In the genomic region with DNA sequence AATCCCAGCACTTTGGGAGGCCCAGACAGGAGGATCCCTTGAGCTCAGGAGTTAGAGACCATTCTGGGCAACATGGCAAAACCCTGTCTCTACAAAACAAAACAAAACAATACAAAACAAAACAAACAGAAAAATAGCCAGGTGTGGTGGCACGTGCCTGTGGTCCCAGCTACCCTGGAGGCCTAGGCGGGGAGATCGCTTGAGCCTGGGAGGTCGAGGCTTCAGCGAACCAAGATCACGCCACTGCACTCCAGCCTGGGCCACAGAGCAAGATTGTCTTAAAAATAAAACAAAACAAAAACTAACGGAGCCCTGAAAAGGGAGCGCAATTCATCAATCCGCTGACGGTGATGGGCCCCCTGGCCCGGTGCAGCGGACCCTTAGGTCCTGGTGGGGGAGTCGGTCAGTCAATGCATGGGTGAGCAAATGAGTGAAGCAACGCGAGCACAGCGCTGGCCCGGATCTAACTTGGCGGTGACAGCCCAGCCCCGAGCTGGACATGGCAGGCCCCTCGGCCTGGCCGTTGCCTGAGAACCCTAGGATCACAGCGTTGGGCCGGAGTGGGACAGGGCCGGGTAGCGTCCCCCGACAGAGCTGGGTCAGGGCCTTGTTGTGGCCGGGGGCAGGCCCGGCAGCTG, we compare ENCODE assay signal across 1 cellular context.
TF ChIP-seq lines count a peak whose summit lies in the region.

No MANE protein-coding gene starts in this region.

TF ChIP-seq in K562, 482 proteins besides CTCF, POLR2A, EP300 and RAD21 (continues in another document):
- TF ChIP-seq POLR2B (IDR thresholded peaks at IDR 0.05; ENCODE audit: low read depth, partially characterized antibody) (no peak), HOXB6 (CRISPR knock-in tag; IDR thresholded peaks at IDR 0.05; ENCODE audit: borderline replicate concordance) (no peak), ZEB2 (IDR thresholded peaks at IDR 0.05) (no peak), SRSF9 (IDR thresholded peaks at IDR 0.05; ENCODE audit: borderline replicate concordance, low read depth, low read length) (no peak), TBL1XR1 (IDR thresholded peaks at IDR 0.05; ENCODE audit: low read length in 2 of 2) (no peak), RBM14 (IDR thresholded peaks at IDR 0.05; ENCODE audit: borderline replicate concordance, insufficient read depth, low read depth, low read length) (no peak), ZFP36 (IDR thresholded peaks at IDR 0.05; ENCODE audit: low read depth, low read length, partially characterized antibody) (no peak), ZNF551 (CRISPR knock-in tag; IDR thresholded peaks at IDR 0.05) (no peak), STAT5A (IDR thresholded peaks at IDR 0.05; ENCODE audit: borderline replicate concordance, low read length) (no peak), ADNP (tag; IDR thresholded peaks at IDR 0.05) (no peak), FOXK1 (CRISPR knock-in tag; IDR thresholded peaks at IDR 0.05; ENCODE audit: borderline replicate concordance) (0 out of 2 replicates have a peak, but pooled peaks have one; percentile 80), CXXC5 (CRISPR knock-in tag; IDR thresholded peaks at IDR 0.05) (no peak), ELF4 (CRISPR knock-in tag; IDR thresholded peaks at IDR 0.05) (no peak), ZNF408 (CRISPR knock-in tag; IDR thresholded peaks at IDR 0.05; ENCODE audit: low read depth) (no peak), NBN (IDR thresholded peaks at IDR 0.05; ENCODE audit: low read depth) (0 out of 2 replicates have a peak, but pooled peaks have one; percentile 38), HNRNPK (IDR thresholded peaks at IDR 0.05; ENCODE audit: low read depth, low read length, poor library complexity, severe bottlenecking) (no peak), PYGO2 (tag; IDR thresholded peaks at IDR 0.05) (no peak), FOXP1 (CRISPR knock-in tag; IDR thresholded peaks at IDR 0.05) (0 out of 2 replicates have a peak, but pooled peaks have one; percentile 56), MCM5 (IDR thresholded peaks at IDR 0.05; ENCODE audit: low read depth) (no peak), ZNF668 (CRISPR knock-in tag; IDR thresholded peaks at IDR 0.05) (no peak), SMARCE1 (IDR thresholded peaks at IDR 0.05) (no peak), HNRNPL (IDR thresholded peaks at IDR 0.05; ENCODE audit: low read depth, low read length) (no peak), E2F3 (CRISPR knock-in tag; IDR thresholded peaks at IDR 0.05) (no peak), XRCC5 (IDR thresholded peaks at IDR 0.05; ENCODE audit: low read depth, low read length) (no peak), ZNF586 (CRISPR knock-in tag; conservative IDR thresholded peaks at IDR 0.05) (no peak), KAT2B (IDR thresholded peaks at IDR 0.05; ENCODE audit: low read depth, low read length) (no peak), ZNF146 (CRISPR knock-in tag; IDR thresholded peaks at IDR 0.05; ENCODE audit: unreplicated experiment) (no peak), C11orf30 (IDR thresholded peaks at IDR 0.05; ENCODE audit: low read depth) (no peak), SMARCA4 (IDR thresholded peaks at IDR 0.05) (no peak), PTBP1 (IDR thresholded peaks at IDR 0.05; ENCODE audit: low read depth, low read length) (no peak), ZNF780A (CRISPR knock-in tag; IDR thresholded peaks at IDR 0.05) (no peak), CC2D1A (IDR thresholded peaks at IDR 0.05) (no peak), MYBL2 (IDR thresholded peaks at IDR 0.05; ENCODE audit: low read depth) (no peak), MYBL2 (CRISPR knock-in tag; IDR thresholded peaks at IDR 0.05; ENCODE audit: borderline replicate concordance) (no peak), ZNF717 (CRISPR knock-in tag; IDR thresholded peaks at IDR 0.05) (no peak), MCM2 (IDR thresholded peaks at IDR 0.05; ENCODE audit: low read depth) (no peak), ZC3H4 (CRISPR knock-in tag; IDR thresholded peaks at IDR 0.05; ENCODE audit: borderline replicate concordance) (no peak), ZNF584 (CRISPR knock-in tag; IDR thresholded peaks at IDR 0.05; ENCODE audit: low read depth) (0 out of 2 replicates have a peak, but pooled peaks have one; percentile 17), TOE1 (IDR thresholded peaks at IDR 0.05; ENCODE audit: borderline replicate concordance) (no peak), TOE1 (CRISPR knock-in tag; IDR thresholded peaks at IDR 0.05; ENCODE audit: borderline replicate concordance, low read depth) (no peak), POU5F1 (IDR thresholded peaks at IDR 0.05; ENCODE audit: borderline replicate concordance, low read depth, low read length, partially characterized antibody) (no peak), TCF3 (CRISPR knock-in tag; IDR thresholded peaks at IDR 0.05) (no peak), DPF2 (IDR thresholded peaks at IDR 0.05) (peak; percentile 23; the same call in 1 of the 2 replicates), ZNF431 (CRISPR knock-in tag; IDR thresholded peaks at IDR 0.05) (no peak), SIX5 (IDR thresholded peaks at IDR 0.05; ENCODE audit: borderline replicate concordance in 1 of 2, insufficient read depth in 1 of 2, low read depth in 1 of 2, low read length in 2 of 2) (no peak), NELFE (IDR thresholded peaks at IDR 0.05; ENCODE audit: insufficient read depth, insufficient read length) (no peak), SIN3A (IDR thresholded peaks at IDR 0.05; ENCODE audit: borderline replicate concordance in 2 of 2, control insufficient read depth in 1 of 2, low read depth in 2 of 2, low read length in 2 of 2) (no peak), ZFP30 (CRISPR knock-in tag; IDR thresholded peaks at IDR 0.05; ENCODE audit: borderline replicate concordance) (no peak)
- TF ChIP-seq, protein P1, sequence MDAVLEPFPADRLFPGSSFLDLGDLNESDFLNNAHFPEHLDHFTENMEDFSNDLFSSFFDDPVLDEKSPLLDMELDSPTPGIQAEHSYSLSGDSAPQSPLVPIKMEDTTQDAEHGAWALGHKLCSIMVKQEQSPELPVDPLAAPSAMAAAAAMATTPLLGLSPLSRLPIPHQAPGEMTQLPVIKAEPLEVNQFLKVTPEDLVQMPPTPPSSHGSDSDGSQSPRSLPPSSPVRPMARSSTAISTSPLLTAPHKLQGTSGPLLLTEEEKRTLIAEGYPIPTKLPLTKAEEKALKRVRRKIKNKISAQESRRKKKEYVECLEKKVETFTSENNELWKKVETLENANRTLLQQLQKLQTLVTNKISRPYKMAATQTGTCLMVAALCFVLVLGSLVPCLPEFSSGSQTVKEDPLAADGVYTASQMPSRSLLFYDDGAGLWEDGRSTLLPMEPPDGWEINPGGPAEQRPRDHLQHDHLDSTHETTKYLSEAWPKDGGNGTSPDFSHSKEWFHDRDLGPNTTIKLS (IDR thresholded peaks at IDR 0.05; ENCODE audit: borderline replicate concordance, low read depth), result no peak
- TF ChIP-seq, protein P2, sequence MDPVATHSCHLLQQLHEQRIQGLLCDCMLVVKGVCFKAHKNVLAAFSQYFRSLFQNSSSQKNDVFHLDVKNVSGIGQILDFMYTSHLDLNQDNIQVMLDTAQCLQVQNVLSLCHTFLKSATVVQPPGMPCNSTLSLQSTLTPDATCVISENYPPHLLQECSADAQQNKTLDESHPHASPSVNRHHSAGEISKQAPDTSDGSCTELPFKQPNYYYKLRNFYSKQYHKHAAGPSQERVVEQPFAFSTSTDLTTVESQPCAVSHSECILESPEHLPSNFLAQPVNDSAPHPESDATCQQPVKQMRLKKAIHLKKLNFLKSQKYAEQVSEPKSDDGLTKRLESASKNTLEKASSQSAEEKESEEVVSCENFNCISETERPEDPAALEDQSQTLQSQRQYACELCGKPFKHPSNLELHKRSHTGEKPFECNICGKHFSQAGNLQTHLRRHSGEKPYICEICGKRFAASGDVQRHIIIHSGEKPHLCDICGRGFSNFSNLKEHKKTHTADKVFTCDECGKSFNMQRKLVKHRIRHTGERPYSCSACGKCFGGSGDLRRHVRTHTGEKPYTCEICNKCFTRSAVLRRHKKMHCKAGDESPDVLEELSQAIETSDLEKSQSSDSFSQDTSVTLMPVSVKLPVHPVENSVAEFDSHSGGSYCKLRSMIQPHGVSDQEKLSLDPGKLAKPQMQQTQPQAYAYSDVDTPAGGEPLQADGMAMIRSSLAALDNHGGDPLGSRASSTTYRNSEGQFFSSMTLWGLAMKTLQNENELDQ (CRISPR knock-in tag; IDR thresholded peaks at IDR 0.05; ENCODE audit: borderline replicate concordance), result 0 out of 2 replicates have a peak, but pooled peaks have one; percentile 86
- TF ChIP-seq, protein P3, sequence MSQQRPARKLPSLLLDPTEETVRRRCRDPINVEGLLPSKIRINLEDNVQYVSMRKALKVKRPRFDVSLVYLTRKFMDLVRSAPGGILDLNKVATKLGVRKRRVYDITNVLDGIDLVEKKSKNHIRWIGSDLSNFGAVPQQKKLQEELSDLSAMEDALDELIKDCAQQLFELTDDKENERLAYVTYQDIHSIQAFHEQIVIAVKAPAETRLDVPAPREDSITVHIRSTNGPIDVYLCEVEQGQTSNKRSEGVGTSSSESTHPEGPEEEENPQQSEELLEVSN (IDR thresholded peaks at IDR 0.05; ENCODE audit: borderline replicate concordance in 1 of 2, extremely low read depth in 1 of 2, insufficient read depth in 1 of 2, insufficient read length in 1 of 2, low read depth in 1 of 2, low read length in 1 of 2, poor library complexity in 1 of 2, severe bottlenecking in 1 of 2), result peak in 1 of 2 experiments; percentile 66
- TF ChIP-seq, protein P4, sequence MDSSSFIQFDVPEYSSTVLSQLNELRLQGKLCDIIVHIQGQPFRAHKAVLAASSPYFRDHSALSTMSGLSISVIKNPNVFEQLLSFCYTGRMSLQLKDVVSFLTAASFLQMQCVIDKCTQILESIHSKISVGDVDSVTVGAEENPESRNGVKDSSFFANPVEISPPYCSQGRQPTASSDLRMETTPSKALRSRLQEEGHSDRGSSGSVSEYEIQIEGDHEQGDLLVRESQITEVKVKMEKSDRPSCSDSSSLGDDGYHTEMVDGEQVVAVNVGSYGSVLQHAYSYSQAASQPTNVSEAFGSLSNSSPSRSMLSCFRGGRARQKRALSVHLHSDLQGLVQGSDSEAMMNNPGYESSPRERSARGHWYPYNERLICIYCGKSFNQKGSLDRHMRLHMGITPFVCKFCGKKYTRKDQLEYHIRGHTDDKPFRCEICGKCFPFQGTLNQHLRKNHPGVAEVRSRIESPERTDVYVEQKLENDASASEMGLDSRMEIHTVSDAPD (CRISPR knock-in tag; IDR thresholded peaks at IDR 0.05), result no peak
- TF ChIP-seq, protein P5, sequence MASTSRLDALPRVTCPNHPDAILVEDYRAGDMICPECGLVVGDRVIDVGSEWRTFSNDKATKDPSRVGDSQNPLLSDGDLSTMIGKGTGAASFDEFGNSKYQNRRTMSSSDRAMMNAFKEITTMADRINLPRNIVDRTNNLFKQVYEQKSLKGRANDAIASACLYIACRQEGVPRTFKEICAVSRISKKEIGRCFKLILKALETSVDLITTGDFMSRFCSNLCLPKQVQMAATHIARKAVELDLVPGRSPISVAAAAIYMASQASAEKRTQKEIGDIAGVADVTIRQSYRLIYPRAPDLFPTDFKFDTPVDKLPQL (IDR thresholded peaks at IDR 0.05; ENCODE audit: extremely low read depth, insufficient read length), result no peak
- TF ChIP-seq, protein P6, sequence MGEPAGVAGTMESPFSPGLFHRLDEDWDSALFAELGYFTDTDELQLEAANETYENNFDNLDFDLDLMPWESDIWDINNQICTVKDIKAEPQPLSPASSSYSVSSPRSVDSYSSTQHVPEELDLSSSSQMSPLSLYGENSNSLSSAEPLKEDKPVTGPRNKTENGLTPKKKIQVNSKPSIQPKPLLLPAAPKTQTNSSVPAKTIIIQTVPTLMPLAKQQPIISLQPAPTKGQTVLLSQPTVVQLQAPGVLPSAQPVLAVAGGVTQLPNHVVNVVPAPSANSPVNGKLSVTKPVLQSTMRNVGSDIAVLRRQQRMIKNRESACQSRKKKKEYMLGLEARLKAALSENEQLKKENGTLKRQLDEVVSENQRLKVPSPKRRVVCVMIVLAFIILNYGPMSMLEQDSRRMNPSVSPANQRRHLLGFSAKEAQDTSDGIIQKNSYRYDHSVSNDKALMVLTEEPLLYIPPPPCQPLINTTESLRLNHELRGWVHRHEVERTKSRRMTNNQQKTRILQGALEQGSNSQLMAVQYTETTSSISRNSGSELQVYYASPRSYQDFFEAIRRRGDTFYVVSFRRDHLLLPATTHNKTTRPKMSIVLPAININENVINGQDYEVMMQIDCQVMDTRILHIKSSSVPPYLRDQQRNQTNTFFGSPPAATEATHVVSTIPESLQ (CRISPR knock-in tag; IDR thresholded peaks at IDR 0.05), result 0 out of 2 replicates have a peak, but pooled peaks have one; percentile 25
- TF ChIP-seq, protein P7, sequence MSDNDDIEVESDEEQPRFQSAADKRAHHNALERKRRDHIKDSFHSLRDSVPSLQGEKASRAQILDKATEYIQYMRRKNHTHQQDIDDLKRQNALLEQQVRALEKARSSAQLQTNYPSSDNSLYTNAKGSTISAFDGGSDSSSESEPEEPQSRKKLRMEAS (CRISPR knock-in tag; IDR thresholded peaks at IDR 0.05), result peak; percentile 93
- TF ChIP-seq, protein P8, sequence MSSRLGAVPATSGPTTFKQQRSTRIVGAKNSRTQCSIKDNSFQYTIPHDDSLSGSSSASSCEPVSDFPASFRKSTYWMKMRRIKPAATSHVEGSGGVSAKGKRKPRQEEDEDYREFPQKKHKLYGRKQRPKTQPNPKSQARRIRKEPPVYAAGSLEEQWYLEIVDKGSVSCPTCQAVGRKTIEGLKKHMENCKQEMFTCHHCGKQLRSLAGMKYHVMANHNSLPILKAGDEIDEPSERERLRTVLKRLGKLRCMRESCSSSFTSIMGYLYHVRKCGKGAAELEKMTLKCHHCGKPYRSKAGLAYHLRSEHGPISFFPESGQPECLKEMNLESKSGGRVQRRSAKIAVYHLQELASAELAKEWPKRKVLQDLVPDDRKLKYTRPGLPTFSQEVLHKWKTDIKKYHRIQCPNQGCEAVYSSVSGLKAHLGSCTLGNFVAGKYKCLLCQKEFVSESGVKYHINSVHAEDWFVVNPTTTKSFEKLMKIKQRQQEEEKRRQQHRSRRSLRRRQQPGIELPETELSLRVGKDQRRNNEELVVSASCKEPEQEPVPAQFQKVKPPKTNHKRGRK (tag; IDR thresholded peaks at IDR 0.05), result no peak
- TF ChIP-seq, protein P9, sequence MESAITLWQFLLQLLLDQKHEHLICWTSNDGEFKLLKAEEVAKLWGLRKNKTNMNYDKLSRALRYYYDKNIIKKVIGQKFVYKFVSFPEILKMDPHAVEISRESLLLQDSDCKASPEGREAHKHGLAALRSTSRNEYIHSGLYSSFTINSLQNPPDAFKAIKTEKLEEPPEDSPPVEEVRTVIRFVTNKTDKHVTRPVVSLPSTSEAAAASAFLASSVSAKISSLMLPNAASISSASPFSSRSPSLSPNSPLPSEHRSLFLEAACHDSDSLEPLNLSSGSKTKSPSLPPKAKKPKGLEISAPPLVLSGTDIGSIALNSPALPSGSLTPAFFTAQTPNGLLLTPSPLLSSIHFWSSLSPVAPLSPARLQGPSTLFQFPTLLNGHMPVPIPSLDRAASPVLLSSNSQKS (CRISPR knock-in tag; IDR thresholded peaks at IDR 0.05), result no peak
- TF ChIP-seq, protein P10, sequence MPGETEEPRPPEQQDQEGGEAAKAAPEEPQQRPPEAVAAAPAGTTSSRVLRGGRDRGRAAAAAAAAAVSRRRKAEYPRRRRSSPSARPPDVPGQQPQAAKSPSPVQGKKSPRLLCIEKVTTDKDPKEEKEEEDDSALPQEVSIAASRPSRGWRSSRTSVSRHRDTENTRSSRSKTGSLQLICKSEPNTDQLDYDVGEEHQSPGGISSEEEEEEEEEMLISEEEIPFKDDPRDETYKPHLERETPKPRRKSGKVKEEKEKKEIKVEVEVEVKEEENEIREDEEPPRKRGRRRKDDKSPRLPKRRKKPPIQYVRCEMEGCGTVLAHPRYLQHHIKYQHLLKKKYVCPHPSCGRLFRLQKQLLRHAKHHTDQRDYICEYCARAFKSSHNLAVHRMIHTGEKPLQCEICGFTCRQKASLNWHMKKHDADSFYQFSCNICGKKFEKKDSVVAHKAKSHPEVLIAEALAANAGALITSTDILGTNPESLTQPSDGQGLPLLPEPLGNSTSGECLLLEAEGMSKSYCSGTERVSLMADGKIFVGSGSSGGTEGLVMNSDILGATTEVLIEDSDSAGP (CRISPR knock-in tag; IDR thresholded peaks at IDR 0.05), result no peak
